29 cellular contexts compared by ENCODE assay signal in the genomic region with DNA sequence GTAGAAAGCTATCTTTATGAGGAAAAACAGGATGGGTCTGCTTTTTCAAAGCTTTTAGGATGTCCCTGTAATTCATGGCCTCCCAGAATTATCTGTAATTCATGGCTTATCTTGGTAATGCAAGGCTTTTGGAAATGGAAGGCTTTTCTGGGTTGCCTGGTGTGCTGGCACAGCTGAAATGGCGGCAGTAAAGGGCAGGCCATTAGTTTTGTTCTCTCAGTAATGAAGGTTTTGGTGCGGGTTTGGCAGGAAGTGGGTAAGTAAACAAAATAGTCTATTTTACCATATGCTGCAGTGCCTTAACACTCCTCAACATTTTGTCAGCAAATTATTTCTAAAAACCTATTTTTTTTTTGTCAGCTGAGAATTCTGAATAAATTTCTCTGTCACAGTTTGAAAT.
"Had no signal": no experiment of that assay in that cellular context is flagged by ENCODE, and none has a peak within 500 bp of the region (broad histone marks: within the 10 kb centered on the region; RNA-seq: fewer than 3 reads in every experiment).

No MANE protein-coding gene starts in this region.

- H3K4me3 ChIP-seq: ascending aorta, breast epithelium, cardiac muscle cell, colonic mucosa, esophagus squamous epithelium, gastroesophageal sphincter, heart right ventricle, hepatocyte had no signal

- H3K79me2 ChIP-seq: hepatocyte had no signal

- H3K27me3 ChIP-seq: ascending aorta, breast epithelium, cardiac muscle cell, colonic mucosa, esophagus squamous epithelium, gastroesophageal sphincter, heart right ventricle, hepatocyte had no signal

- ATAC-seq: activated CD4-positive, alpha-beta T cell treated with anti-CD3 and anti-CD28 coated beads for 36 hours; activated CD8-positive, alpha-beta memory T cell treated with anti-CD3 and anti-CD28 coated beads, Interleukin-2, amount 10 ng/mL, durations not matched to agents 7 days and 5 days; activated CD8-positive, alpha-beta T cell treated with anti-CD3 and anti-CD28 coated beads, Interleukin-2, amount 10 ng/mL, durations not matched to agents 7 days and 5 days; activated naive CD4-positive, alpha-beta T cell treated with anti-CD3 and anti-CD28 coated beads, Interleukin-2, amount 50 U/mL, for 72 hours; gastroesophageal sphincter; heart right ventricle had no signal

- H3K36me3 ChIP-seq: ascending aorta, breast epithelium, cardiac muscle cell, colonic mucosa, esophagus squamous epithelium, gastroesophageal sphincter, heart right ventricle had no signal

- H3K9me3 ChIP-seq: ascending aorta, breast epithelium, colonic mucosa, esophagus squamous epithelium, gastroesophageal sphincter, heart right ventricle had no signal

- H3K27ac ChIP-seq: ascending aorta, breast epithelium, cardiac muscle cell, colonic mucosa, epithelial cell of prostate, esophagus squamous epithelium, gastroesophageal sphincter, heart right ventricle, hepatocyte had no signal

- H3K4me1 ChIP-seq: ascending aorta, breast epithelium, colonic mucosa, esophagus squamous epithelium, gastroesophageal sphincter, heart right ventricle had no signal

- H2AFZ ChIP-seq: hepatocyte had no signal

- DNase-seq: activated CD4-positive, alpha-beta memory T cell treated with anti-CD3 and anti-CD28 coated beads for 36 hours; activated CD4-positive, alpha-beta T cell treated with anti-CD3 and anti-CD28 coated beads for 36 hours; activated CD4-positive, alpha-beta T cell treated with anti-CD3 and anti-CD28 coated beads, Interleukin-2, amount 10 ng/mL, durations not matched to agents 24 days and 14 days; activated CD4-positive, CD25-positive, alpha-beta regulatory T cell; activated CD4-positive, CD25-positive, alpha-beta regulatory T cell treated with anti-CD3 and anti-CD28 coated beads, Interleukin-2, amount 50 U/mL, for 72 hours; activated CD8-positive, alpha-beta memory T cell treated with anti-CD3 and anti-CD28 coated beads, Interleukin-2, amount 10 ng/mL, durations not matched to agents 7 days and 5 days; activated CD8-positive, alpha-beta memory T cell treated with anti-CD3 and anti-CD28 coated beads, Interleukin-2, amount 50 U/mL, for 4 hours; activated CD8-positive, alpha-beta T cell treated with anti-CD3 and anti-CD28 coated beads, Interleukin-2, amount 10 ng/mL, durations not matched to agents 7 days and 5 days; activated gamma-delta T cell; activated naive CD4-positive, alpha-beta T cell; activated naive CD4-positive, alpha-beta T cell treated with anti-CD3 and anti-CD28 coated beads, Interleukin-2, amount 10 ng/mL, durations not matched to agents 7 days and 5 days; activated naive CD8-positive, alpha-beta T cell treated with anti-CD3 and anti-CD28 coated beads, Interleukin-2, amount 10 ng/mL, durations not matched to agents 7 days and 5 days; activated T-cell treated with anti-CD3 and anti-CD28 coated beads, Interleukin-2, amount 50 U/mL, for 1 hour; activated T-cell treated with anti-CD3 and anti-CD28 coated beads, Interleukin-2, amount 50 U/mL, for 48 hours; central memory CD4-positive, alpha-beta T cell; cerebellar nuclear complex; colonic mucosa; effector CD8-positive, alpha-beta T cell; esophagus squamous epithelium; heart right ventricle had no signal

- FAIRE-seq: endometrium, endothelial cell of umbilical vein had no signal

- H3K4me2 ChIP-seq: hepatocyte had no signal
